In genomic region chr6:21666200-21666671, GRCh38 we compare ENCODE assay signal across 8 cellular contexts.
A peak's percentile ranks its signal among the peaks of the same experiment; 100 is the strongest.
DNase-seq lines count a peak whose midpoint lies in the region; ATAC-seq lines count a peak whose summit lies in the region.

No MANE protein-coding gene starts in this region.

- ATAC-seq in stimulated activated naive B cell treated with anti-CD40 and anti-IgM and Interleukin-4, amounts not matched to agents 10 μg/mL and 1 μg/mL and 100 μg/mL, for 72 hours (replicated peaks), result peak; percentile 19 to 26
- ATAC-seq in HG02884 (IDR thresholded peaks at IDR 0.05; ENCODE audit: unreplicated experiment), result no peak
- no peak for ATAC-seq in HG03095 (IDR thresholded peaks at IDR 0.05; ENCODE audit: unreplicated experiment)

- peak; percentile 51 for DNase-seq in DMS79 (lab: John Stamatoyannopoulos, UW)
- DNase-seq in DMS79 treated with DMSO at 0.1 percent for 48 hours (lab: John Stamatoyannopoulos, UW), result no peak
- DNase-seq in activated T-cell treated with anti-CD3 and anti-CD28 coated beads, Interleukin-2, amount 50 U/mL, for 48 hours, result peak; percentile 21 to 25
- peak; percentile 69 for DNase-seq in iPS-NIHi11 (ENCODE audit: low spot score)
- no peak for DNase-seq in stimulated activated naive B cell treated with anti-CD40 and anti-IgM and Interleukin-4, amounts not matched to agents 10 μg/mL and 1 μg/mL and 100 μg/mL, for 72 hours
- no peak for DNase-seq in substantia nigra (lab: John Stamatoyannopoulos, UW)

- H3K27ac ChIP-seq in substantia nigra (ENCODE audit: low read depth, low read length, poor library complexity, severe bottlenecking), result no peak overlapping the region

- H3K27me3 Mint-ChIP-seq in stimulated activated naive B cell treated with anti-CD40 and anti-IgM and Interleukin-4, amounts not matched to agents 10 μg/mL and 1 μg/mL and 100 μg/mL, for 72 hours, result peaks cover 55 to 61% of the 10 kb centered on the region in 2 donors

- peak overlapping the region; percentile 83 to 85 for H3K4me3 Mint-ChIP-seq in stimulated activated naive B cell treated with anti-CD40 and anti-IgM and Interleukin-4, amounts not matched to agents 10 μg/mL and 1 μg/mL and 100 μg/mL, for 72 hours

- H3K4me1 Mint-ChIP-seq in stimulated activated naive B cell treated with anti-CD40 and anti-IgM and Interleukin-4, amounts not matched to agents 10 μg/mL and 1 μg/mL and 100 μg/mL, for 72 hours, result peaks cover 28 to 36% of the 10 kb centered on the region in 2 donors

- no peak overlapping the region for H3K27ac Mint-ChIP-seq in stimulated activated naive B cell treated with anti-CD40 and anti-IgM and Interleukin-4, amounts not matched to agents 10 μg/mL and 1 μg/mL and 100 μg/mL, for 72 hours

- H3K36me3 Mint-ChIP-seq in stimulated activated naive B cell treated with anti-CD40 and anti-IgM and Interleukin-4, amounts not matched to agents 10 μg/mL and 1 μg/mL and 100 μg/mL, for 72 hours, result no peaks in the 10 kb centered on the region

- no peaks in the 10 kb centered on the region for H3K9me3 Mint-ChIP-seq in stimulated activated naive B cell treated with anti-CD40 and anti-IgM and Interleukin-4, amounts not matched to agents 10 μg/mL and 1 μg/mL and 100 μg/mL, for 72 hours

Comparison
In these comparisons a context has a peak if more than half of its experiments do, and no peak if none do; other contexts are left out.
1. DNase-seq: peak in DMS79 (single experiment), activated T-cell treated with anti-CD3 and anti-CD28 coated beads, Interleukin-2, amount 50 U/mL, for 48 hours (2 of 2) and iPS-NIHi11 (single experiment); none in DMS79 treated with DMSO at 0.1 percent for 48 hours (single experiment), stimulated activated naive B cell treated with anti-CD40 and anti-IgM and Interleukin-4, amounts not matched to agents 10 μg/mL and 1 μg/mL and 100 μg/mL, for 72 hours (single experiment) and substantia nigra (0 of 49).
2. ATAC-seq: peak in stimulated activated naive B cell treated with anti-CD40 and anti-IgM and Interleukin-4, amounts not matched to agents 10 μg/mL and 1 μg/mL and 100 μg/mL, for 72 hours (2 of 2); none in HG02884 (single experiment) and HG03095 (single experiment).